ENCODE assay signal across 10 cellular contexts in genomic region chr15:96338772-96339661, GRCh38. TPM values are rescaled to one million over a fixed set of nuclear protein-coding genes. Genes with fewer than 3 reads are reported as not detected.
DNase-seq lines count a peak whose midpoint lies in the region; ATAC-seq and TF ChIP-seq lines count a peak whose summit lies in the region.
"Had no signal": no experiment of that assay in that cellular context is flagged by ENCODE, and none has a peak within 500 bp of the region (broad histone marks: within the 10 kb centered on the region; RNA-seq: fewer than 3 reads in every experiment).

No MANE protein-coding gene starts in this region.

- H3K79me2 ChIP-seq in osteoblast (ENCODE audit: insufficient read depth, low read length) = peaks cover 99% of the 10 kb centered on the region

- H3K4me2 ChIP-seq in osteoblast (ENCODE audit: insufficient read depth, low read length) = peak overlapping the region; percentile 91

- DNase-seq in BE2C (no peak), NCI-H526 (lab: John Stamatoyannopoulos, UW) (peak; percentile 40 to 76), epithelial cell of esophagus (ENCODE audit: low read depth) (no peak), osteoblast (ENCODE audit: insufficient read length, low spot score, missing footprints) (peak; percentile 86), NCI-H1092 (lab: John Stamatoyannopoulos, UW) (no peak)
- DNase-seq in activated CD4-positive, alpha-beta T cell treated with anti-CD3 and anti-CD28 coated beads, Interleukin-2, amount 50 U/mL, for 1 hour = no peak
- no peak for DNase-seq in effector CD4-positive, alpha-beta T cell
- DNase-seq: activated CD8-positive, alpha-beta memory T cell treated with anti-CD3 and anti-CD28 coated beads, Interleukin-2, amount 50 U/mL, for 48 hours; NCI-H345 had no signal

- TF ChIP-seq CTCF in BE2C (IDR thresholded peaks at IDR 0.05; ENCODE audit: low read depth, low read length) = no peak
- no peak for TF ChIP-seq CTCF in epithelial cell of esophagus (IDR thresholded peaks at IDR 0.05; ENCODE audit: insufficient read depth, low read depth, low read length, missing control alignments)
- TF ChIP-seq CTCF in osteoblast (IDR thresholded peaks at IDR 0.05; ENCODE audit: extremely low read depth, low read depth, low read length) = no peak

- H3K27ac ChIP-seq in osteoblast (ENCODE audit: low read depth, low read length) = peak overlapping the region; percentile 84

- ATAC-seq in HG02759 (IDR thresholded peaks at IDR 0.05; ENCODE audit: unreplicated experiment) = no peak

- H3K27me3 ChIP-seq in BE2C = no peaks in the 10 kb centered on the region
- H3K27me3 ChIP-seq in osteoblast (ENCODE audit: insufficient read depth, low read length) = no peaks in the 10 kb centered on the region

- peaks cover 34% of the 10 kb centered on the region for H4K20me1 ChIP-seq in osteoblast (ENCODE audit: insufficient read depth, low read length)

- H3K4me3 ChIP-seq in BE2C (ENCODE audit: low read depth, low read length) = peak overlapping the region; percentile 74
- peak overlapping the region; percentile 68 for H3K4me3 ChIP-seq in epithelial cell of esophagus (ENCODE audit: low read length)
- peak overlapping the region; percentile 91 for H3K4me3 ChIP-seq in osteoblast (ENCODE audit: insufficient read depth, low read length)

- no peaks in the 10 kb centered on the region for H3K9me3 ChIP-seq in BE2C
- no peaks in the 10 kb centered on the region for H3K9me3 ChIP-seq in osteoblast (ENCODE audit: low read depth, low read length)

- H3K4me1 ChIP-seq in BE2C (peaks cover 9% of the 10 kb centered on the region), osteoblast (ENCODE audit: insufficient read depth, low read length) (peaks cover 51% of the 10 kb centered on the region)

- H3K36me3 ChIP-seq in BE2C = peaks cover 39% of the 10 kb centered on the region
- peaks cover 45% of the 10 kb centered on the region for H3K36me3 ChIP-seq in osteoblast (ENCODE audit: insufficient read depth, low read length)

- peak overlapping the region; percentile 3 for H2AFZ ChIP-seq in osteoblast (ENCODE audit: low read length)

RNA-seq across cellular contexts. Expression of gene NR2F2, which starts 8.5 kb away (rescaled TPM):
- polyA plus RNA-seq in BE2C (2012; ENCODE audit: insufficient read depth, insufficient read length, low read depth) = 82.4 TPM
- 13.0 and 14.5 TPM in 2 replicates for total RNA-seq in osteoblast

Comparison
In these comparisons a context has a peak if more than half of its experiments do, and no peak if none do; other contexts are left out.
1. DNase-seq: peak in NCI-H526 (2 of 2) and osteoblast (single experiment); none in BE2C (single experiment), epithelial cell of esophagus (single experiment), activated CD4-positive, alpha-beta T cell treated with anti-CD3 and anti-CD28 coated beads, Interleukin-2, amount 50 U/mL, for 1 hour (single experiment), effector CD4-positive, alpha-beta T cell (single experiment) and NCI-H1092 (single experiment).
2. Peak in every context shown above with its lines, with median percentiles within 50 percentile points of each other: H3K4me3 ChIP-seq.